In the genomic region with DNA sequence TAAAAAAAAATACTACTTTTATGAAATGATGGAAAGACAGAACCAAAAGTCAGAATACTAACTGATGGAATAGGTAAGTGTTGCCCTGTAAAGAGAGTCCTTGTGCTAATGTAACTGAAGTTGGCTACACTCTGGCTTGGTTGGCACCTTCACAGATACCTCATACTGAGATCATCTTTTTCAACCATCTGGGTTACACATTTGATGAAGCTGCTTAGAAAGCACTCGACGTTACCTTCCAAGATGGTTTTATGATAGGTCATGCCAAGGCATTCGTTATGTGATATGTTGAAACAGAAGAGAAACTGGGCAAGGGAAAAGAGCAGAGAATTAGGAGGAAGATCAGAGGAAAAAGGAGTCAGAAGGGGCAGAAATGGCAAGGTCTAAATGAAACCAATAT, we compare ENCODE assay signal across 28 cellular contexts.
"Had no signal": no experiment of that assay in that cellular context is flagged by ENCODE, and none has a peak within 500 bp of the region (broad histone marks: within the 10 kb centered on the region; RNA-seq: fewer than 3 reads in every experiment).

No MANE protein-coding gene starts in this region.

- DNase-seq: activated CD4-positive, alpha-beta T cell treated with anti-CD3 and anti-CD28 coated beads for 1 hour; activated CD4-positive, alpha-beta T cell treated with anti-CD3 and anti-CD28 coated beads, Interleukin-2, amount 10 ng/mL, durations not matched to agents 7 days and 5 days; activated CD8-positive, alpha-beta T cell treated with anti-CD3 and anti-CD28 coated beads for 36 hours; activated gamma-delta T cell treated with Interleukin-2 at 50 U/mL for 16 hours; activated naive CD8-positive, alpha-beta T cell treated with anti-CD3 and anti-CD28 coated beads, Interleukin-2, amount 50 U/mL, for 24 hours; activated T-cell treated with anti-CD3 and anti-CD28 coated beads, Interleukin-2, amount 50 U/mL, for 4 hours; amygdala; central memory CD4-positive, alpha-beta T cell; dermis blood vessel endothelial cell; effector CD4-positive, alpha-beta T cell; heart left ventricle; kidney glomerular epithelial cell; left lung; lower lobe of right lung; mesenchymal stem cell; naive thymus-derived CD8-positive, alpha-beta T cell; posterior cingulate gyrus; right cardiac atrium; stimulated activated CD4-positive, alpha-beta T cell treated with anti-CD3 and anti-CD28 coated beads, Interleukin-15, amount 100 ng/mL, for 24 hours; stimulated activated CD4-positive, alpha-beta T cell treated with anti-CD3 and anti-CD28 coated beads, Interleukin-2, amount 100 ng/mL, for 24 hours; stimulated activated naive CD4-positive, alpha-beta T cell; T-helper 2 cell; tibial artery; upper lobe of right lung had no signal

- H3K9ac ChIP-seq: neural progenitor cell had no signal

- H3K27me3 ChIP-seq: breast epithelium, esophagus muscularis mucosa, left lung, neural progenitor cell, suprapubic skin, tibial artery, upper lobe of right lung had no signal

- H3K4me2 ChIP-seq: neural progenitor cell had no signal

- H3K4me1 ChIP-seq: breast epithelium, esophagus muscularis mucosa, heart left ventricle, left lung, lower lobe of right lung, neural progenitor cell, suprapubic skin, tibial artery, upper lobe of right lung had no signal

- H2AFZ ChIP-seq: neural progenitor cell had no signal

- H3K36me3 ChIP-seq: breast epithelium, esophagus muscularis mucosa, heart left ventricle, left lung, lower lobe of right lung, neural progenitor cell, suprapubic skin, tibial artery, upper lobe of right lung had no signal

- H3K27ac ChIP-seq: breast epithelium, esophagus muscularis mucosa, heart left ventricle, left lung, lower lobe of right lung, neural progenitor cell, suprapubic skin, tibial artery, upper lobe of right lung had no signal

- H3K9me3 ChIP-seq: esophagus muscularis mucosa, suprapubic skin, upper lobe of right lung had no signal

- H3K4me3 ChIP-seq: breast epithelium, esophagus muscularis mucosa, heart left ventricle, left lung, lower lobe of right lung, neural progenitor cell, suprapubic skin, tibial artery, upper lobe of right lung had no signal
